ENCODE assay signal across 13 cellular contexts in genomic region chr19:43368897-43369296, GRCh38. TPM values are rescaled to one million over a fixed set of nuclear protein-coding genes. Genes with fewer than 3 reads are reported as not detected.
"Had no signal": no experiment of that assay in that cellular context is flagged by ENCODE, and none has a peak within 500 bp of the region (broad histone marks: within the 10 kb centered on the region; RNA-seq: fewer than 3 reads in every experiment).

No MANE protein-coding gene starts in this region.

RNA-seq across cellular contexts. Expression of gene CD177, which starts 15.4 kb away (rescaled TPM):
- total RNA-seq: activated CD4-positive, alpha-beta T cell treated with anti-CD3 and anti-CD28 coated beads, Interleukin-2, amount 10 ng/mL, durations not matched to agents 24 days and 14 days; activated CD8-positive, alpha-beta memory T cell treated with anti-CD3 and anti-CD28 coated beads for 36 hours; activated CD8-positive, alpha-beta T cell treated with anti-CD3 and anti-CD28 coated beads for 36 hours; activated naive CD8-positive, alpha-beta T cell treated with anti-CD3 and anti-CD28 coated beads for 36 hours; activated T-cell treated with anti-CD3 and anti-CD28 coated beads, Interleukin-2, amount 50 U/mL, for 72 hours; activated T-helper 17 cell treated with anti-CD3 and anti-CD28 coated beads, Interleukin-2, amount 50 U/mL, for 72 hours; cardiac muscle cell; K562; NCI-H460; RPMI7951; SJCRH30 had no signal
- polyA plus RNA-seq: cardiac muscle cell, K562 had no signal

RNA-seq across cellular contexts. Expression of gene TEX101, which starts 45.8 kb away (rescaled TPM):
- total RNA-seq: activated CD4-positive, alpha-beta T cell treated with anti-CD3 and anti-CD28 coated beads, Interleukin-2, amount 10 ng/mL, durations not matched to agents 24 days and 14 days; activated CD8-positive, alpha-beta memory T cell treated with anti-CD3 and anti-CD28 coated beads for 36 hours; activated CD8-positive, alpha-beta T cell treated with anti-CD3 and anti-CD28 coated beads for 36 hours; activated naive CD8-positive, alpha-beta T cell treated with anti-CD3 and anti-CD28 coated beads for 36 hours; activated T-cell treated with anti-CD3 and anti-CD28 coated beads, Interleukin-2, amount 50 U/mL, for 72 hours; activated T-helper 17 cell treated with anti-CD3 and anti-CD28 coated beads, Interleukin-2, amount 50 U/mL, for 72 hours; aorta; cardiac muscle cell; K562; MCF 10A; NCI-H460; RPMI7951; SJCRH30 had no signal
- polyA plus RNA-seq: aorta, cardiac muscle cell had no signal
